In the genomic region with DNA sequence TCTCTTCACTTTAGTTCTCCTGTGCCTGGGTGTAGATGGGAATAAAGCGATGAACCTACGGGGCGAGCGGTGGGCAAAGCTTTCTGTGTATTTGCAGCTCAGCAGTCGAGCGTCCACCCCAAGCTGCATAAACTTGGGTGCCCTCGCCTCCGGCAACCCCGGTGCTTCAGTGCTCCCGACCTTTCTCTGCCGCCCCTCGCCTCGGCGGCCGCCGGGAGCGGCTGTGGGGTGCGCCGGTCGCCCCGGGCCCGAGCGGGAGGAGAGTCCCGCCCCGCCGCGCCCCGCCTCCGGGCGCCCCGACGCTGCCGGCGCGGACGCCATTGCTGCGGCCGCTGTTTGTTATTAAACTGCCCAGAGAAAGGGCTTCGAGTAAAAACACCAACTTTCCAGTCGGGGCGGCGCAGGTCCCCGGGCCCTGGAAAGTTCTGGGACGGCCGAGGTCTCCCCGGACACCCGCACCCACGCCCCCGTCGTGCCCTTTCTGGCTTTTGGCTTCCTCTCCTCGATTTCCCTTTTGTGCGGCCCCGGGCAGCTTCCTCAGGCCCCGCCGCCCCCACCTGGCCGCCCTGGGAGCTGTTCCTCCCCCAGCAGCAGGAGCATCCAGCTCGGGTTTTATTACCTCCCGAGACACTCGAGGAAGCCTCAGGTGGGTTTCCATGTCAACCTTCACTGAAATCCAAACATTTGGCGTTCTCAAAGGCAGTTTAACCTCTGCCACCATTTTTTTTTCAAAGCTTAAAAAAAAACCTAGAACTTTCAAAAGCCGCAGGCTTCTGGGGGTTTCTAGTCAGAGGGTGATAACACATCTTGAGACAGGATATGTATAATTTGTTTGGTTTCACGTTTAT, we compare ENCODE assay signal across 8 cellular contexts.
DNase-seq lines count a peak whose midpoint lies in the region; ATAC-seq and TF ChIP-seq lines count a peak whose summit lies in the region.

No MANE protein-coding gene starts in this region.

- H3K36me3 Mint-ChIP-seq in activated naive CD8-positive, alpha-beta T cell treated with anti-CD3 and anti-CD28 coated beads, Interleukin-2, amount 10 ng/mL, durations not matched to agents 7 days and 5 days = peaks cover 4% of the 10 kb centered on the region
- no peaks in the 10 kb centered on the region for H3K36me3 Mint-ChIP-seq in nephron progenitor cell (ENCODE audit: low read depth)

- TF ChIP-seq EP300 in SK-N-SH (IDR thresholded peaks at IDR 0.05; ENCODE audit: borderline replicate concordance in 1 of 2, low read depth in 1 of 2, low read length in 1 of 2) = no peak

- H3K36me3 ChIP-seq in SK-N-SH (replicated peaks in 1 of 2; ENCODE audit: control insufficient read depth in 1 of 2, insufficient read depth in 2 of 2, low read length in 1 of 2) (no peaks in the 10 kb centered on the region), heart left ventricle (no peaks in the 10 kb centered on the region), rectal smooth muscle tissue (ENCODE audit: control insufficient read depth, insufficient read depth, low read length) (no peaks in the 10 kb centered on the region)

- peak overlapping the region in 1 of 2 experiments; percentile 22; a peak in 1 of 4 replicates for H3K27ac ChIP-seq in SK-N-SH (ENCODE audit: low read depth in 2 of 2, low read length in 1 of 2)
- peak overlapping the region; percentile 75 to 94 (median 88) for H3K27ac ChIP-seq in heart left ventricle
- H3K27ac ChIP-seq in rectal smooth muscle tissue (ENCODE audit: low read depth, low read length) = peak overlapping the region; percentile 71

- peak overlapping the region; percentile 79 for H3K27ac Mint-ChIP-seq in activated naive CD8-positive, alpha-beta T cell treated with anti-CD3 and anti-CD28 coated beads, Interleukin-2, amount 10 ng/mL, durations not matched to agents 7 days and 5 days
- H3K27ac Mint-ChIP-seq in nephron progenitor cell = no peak overlapping the region

- no peaks in the 10 kb centered on the region for H3K9me2 ChIP-seq in SK-N-SH

- H3K27me3 ChIP-seq in SK-N-SH (ENCODE audit: insufficient read depth) (no peaks in the 10 kb centered on the region), heart left ventricle (no peaks in the 10 kb centered on the region), rectal smooth muscle tissue (ENCODE audit: control insufficient read depth, insufficient read depth, low read length) (no peaks in the 10 kb centered on the region)

- POLR2A ChIA-PET in SK-N-SH (lab: Yijun Ruan, JAX) = interaction anchor here (1.0 to 1.1 kb wide), 2 partner anchors 9 to 68 kb away, joined by 3 to 4 read pairs; no protein-coding TSS in a partner anchor
- POLR2A ChIA-PET in activated naive CD8-positive, alpha-beta T cell treated with anti-CD3 and anti-CD28 coated beads, Interleukin-2, amount 10 ng/mL, durations not matched to agents 7 days and 5 days (lab: Charles Lee) = interaction anchor here (0.6 to 3.2 kb wide), 9 partner anchors 9 to 618 kb away, joined by 3 to 20 read pairs (median 3); a partner anchor contains a TSS

- H3K9me3 Mint-ChIP-seq in activated naive CD8-positive, alpha-beta T cell treated with anti-CD3 and anti-CD28 coated beads, Interleukin-2, amount 10 ng/mL, durations not matched to agents 7 days and 5 days = no peaks in the 10 kb centered on the region
- H3K9me3 Mint-ChIP-seq in nephron progenitor cell = peaks cover 6% of the 10 kb centered on the region

- CTCF ChIA-PET in SK-N-SH (lab: Yijun Ruan, JAX) = interaction anchor here (0.6 to 2.5 kb wide), 8 partner anchors 18 to 380 kb away, joined by 3 to 11 read pairs (median 4); no protein-coding TSS in a partner anchor

- no peak overlapping the region for H3K9ac ChIP-seq in SK-N-SH
- H3K9ac ChIP-seq in rectal smooth muscle tissue (ENCODE audit: low read length) = peak overlapping the region; percentile 60

- H3K27me3 Mint-ChIP-seq in activated naive CD8-positive, alpha-beta T cell treated with anti-CD3 and anti-CD28 coated beads, Interleukin-2, amount 10 ng/mL, durations not matched to agents 7 days and 5 days = no peaks in the 10 kb centered on the region
- no peaks in the 10 kb centered on the region for H3K27me3 Mint-ChIP-seq in nephron progenitor cell (ENCODE audit: low read depth, poor library complexity)

- H3K9me3 ChIP-seq in SK-N-SH = no peaks in the 10 kb centered on the region
- H3K9me3 ChIP-seq in heart left ventricle = no peaks in the 10 kb centered on the region

- TF ChIP-seq POLR2A in heart left ventricle (IDR thresholded peaks at IDR 0.05) = peak in 1 of 2 donors; percentile 24

- H3K4me2 ChIP-seq in SK-N-SH = no peak overlapping the region

- TF ChIP-seq CTCF in SK-N-SH (IDR thresholded peaks at IDR 0.05) = no peak
- peak; percentile 17 to 65 (median 46) for TF ChIP-seq CTCF in heart left ventricle (IDR thresholded peaks at IDR 0.05)
- TF ChIP-seq CTCF in nephron progenitor cell (IDR thresholded peaks at IDR 0.05) = no peak

- no peak for TF ChIP-seq RAD21 in SK-N-SH (IDR thresholded peaks at IDR 0.05; ENCODE audit: low read length)

- H3K4me3 Mint-ChIP-seq in activated naive CD8-positive, alpha-beta T cell treated with anti-CD3 and anti-CD28 coated beads, Interleukin-2, amount 10 ng/mL, durations not matched to agents 7 days and 5 days = peak overlapping the region; percentile 80
- H3K4me3 Mint-ChIP-seq in nephron progenitor cell = no peak overlapping the region

- H3K4me3 ChIP-seq in SK-N-SH (ENCODE audit: low read depth in 2 of 2, low read length in 1 of 2) = peak overlapping the region in 1 of 2 experiments; percentile 42; a peak in 2 of 4 replicates
- H3K4me3 ChIP-seq in heart left ventricle = peak overlapping the region; percentile 35 to 89 (median 69)
- H3K4me3 ChIP-seq in rectal smooth muscle tissue (ENCODE audit: low read length) = peak overlapping the region; percentile 70

- H3F3A ChIP-seq in SK-N-SH (replicated peaks; ENCODE audit: insufficient read depth) = no peaks in the 10 kb centered on the region

- DNase-seq in DMS 273 (lab: John Stamatoyannopoulos, UW; ENCODE audit: unreplicated experiment) = peak; percentile 77
- DNase-seq in HuH-7 (ENCODE audit: low spot score) = peak; percentile 56
- DNase-seq in SK-N-SH = peak; percentile 79
- DNase-seq in activated naive CD8-positive, alpha-beta T cell treated with anti-CD3 and anti-CD28 coated beads, Interleukin-2, amount 10 ng/mL, durations not matched to agents 7 days and 5 days = peak; percentile 72
- DNase-seq in heart left ventricle = peak; percentile 71 to 80 (median 75)
- no peak for DNase-seq in nephron progenitor cell

- no peaks in the 10 kb centered on the region for H3K79me2 ChIP-seq in SK-N-SH (ENCODE audit: insufficient read depth)

- H3K4me1 ChIP-seq in SK-N-SH (ENCODE audit: control insufficient read depth in 1 of 2, insufficient read depth in 2 of 2, low read depth in 1 of 2, low read length in 1 of 2) (peaks cover 6 to 8% of the 10 kb centered on the region in 2 experiments; a peak in 2 of 4 replicates), heart left ventricle (peaks cover 0 to 22% (median 8%) of the 10 kb centered on the region in 12 donors), rectal smooth muscle tissue (ENCODE audit: control insufficient read depth, insufficient read depth, low read length) (no peaks in the 10 kb centered on the region)

- intact Hi-C loops in heart left ventricle (cut with DNase I) = loop anchor here (1.0 to 10.0 kb wide), 16 partner anchors 66 to 380 kb away; a partner anchor contains a TSS

- H2AFZ ChIP-seq in SK-N-SH (ENCODE audit: low read depth) = peak overlapping the region; percentile 25; the same call in 1 of the 2 replicates

- no peaks in the 10 kb centered on the region for H4K20me1 ChIP-seq in SK-N-SH (ENCODE audit: insufficient read depth)

- WGBS in SK-N-SH (ENCODE audit: low lambda C conversion rate) = 50% methylated on average over 55 of the region's 62 CpGs
- WGBS in heart left ventricle, 4 donors = 2 to 7% (median 2%) methylated on average over 37 to 62 of the region's 62 CpGs

- ATAC-seq in GM21390 (IDR thresholded peaks at IDR 0.05; ENCODE audit: unreplicated experiment) = peak; percentile 73
- peak; percentile 76 for ATAC-seq in activated naive CD8-positive, alpha-beta T cell treated with anti-CD3 and anti-CD28 coated beads, Interleukin-2, amount 10 ng/mL, durations not matched to agents 7 days and 5 days (ENCODE audit: low read depth)
- ATAC-seq in heart left ventricle = peak; percentile 65 to 89 (median 88)

- peaks cover 36% of the 10 kb centered on the region for H3K4me1 Mint-ChIP-seq in activated naive CD8-positive, alpha-beta T cell treated with anti-CD3 and anti-CD28 coated beads, Interleukin-2, amount 10 ng/mL, durations not matched to agents 7 days and 5 days
- peaks cover 37% of the 10 kb centered on the region for H3K4me1 Mint-ChIP-seq in nephron progenitor cell

TF ChIP-seq in SK-N-SH, 30 proteins besides CTCF, POLR2A, EP300 and RAD21:
- TF ChIP-seq MEF2A (IDR thresholded peaks at IDR 0.05; ENCODE audit: borderline replicate concordance, low read depth) (no peak), CHD2 (IDR thresholded peaks at IDR 0.05; ENCODE audit: low read length, partially characterized antibody) (no peak), SMC3 (IDR thresholded peaks at IDR 0.05; ENCODE audit: low read depth, low read length) (no peak), RXRA (IDR thresholded peaks at IDR 0.05; ENCODE audit: borderline replicate concordance, low read depth) (no peak)
- TF ChIP-seq, protein P1, sequence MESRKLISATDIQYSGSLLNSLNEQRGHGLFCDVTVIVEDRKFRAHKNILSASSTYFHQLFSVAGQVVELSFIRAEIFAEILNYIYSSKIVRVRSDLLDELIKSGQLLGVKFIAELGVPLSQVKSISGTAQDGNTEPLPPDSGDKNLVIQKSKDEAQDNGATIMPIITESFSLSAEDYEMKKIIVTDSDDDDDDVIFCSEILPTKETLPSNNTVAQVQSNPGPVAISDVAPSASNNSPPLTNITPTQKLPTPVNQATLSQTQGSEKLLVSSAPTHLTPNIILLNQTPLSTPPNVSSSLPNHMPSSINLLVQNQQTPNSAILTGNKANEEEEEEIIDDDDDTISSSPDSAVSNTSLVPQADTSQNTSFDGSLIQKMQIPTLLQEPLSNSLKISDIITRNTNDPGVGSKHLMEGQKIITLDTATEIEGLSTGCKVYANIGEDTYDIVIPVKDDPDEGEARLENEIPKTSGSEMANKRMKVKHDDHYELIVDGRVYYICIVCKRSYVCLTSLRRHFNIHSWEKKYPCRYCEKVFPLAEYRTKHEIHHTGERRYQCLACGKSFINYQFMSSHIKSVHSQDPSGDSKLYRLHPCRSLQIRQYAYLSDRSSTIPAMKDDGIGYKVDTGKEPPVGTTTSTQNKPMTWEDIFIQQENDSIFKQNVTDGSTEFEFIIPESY (IDR thresholded peaks at IDR 0.05; ENCODE audit: borderline replicate concordance, low read depth) = no peak

Comparison
In these comparisons a context has a peak if more than half of its experiments do, and no peak if none do; other contexts are left out.
1. CTCF ChIP-seq: peak in heart left ventricle (12 of 12); none in SK-N-SH (single experiment) and nephron progenitor cell (single experiment).
2. Peak in every context shown above with its lines, with median percentiles within 50 percentile points of each other: ATAC-seq.